9 cellular contexts compared by ENCODE assay signal in genomic region chr2:172094319-172095145, GRCh38. TPM values are rescaled to one million over a fixed set of nuclear protein-coding genes. Genes with fewer than 3 reads are reported as not detected.
DNase-seq lines count a peak whose midpoint lies in the region; ATAC-seq and TF ChIP-seq lines count a peak whose summit lies in the region.
"Had no signal": no experiment of that assay in that cellular context is flagged by ENCODE, and none has a peak within 500 bp of the region (broad histone marks: within the 10 kb centered on the region; RNA-seq: fewer than 3 reads in every experiment).

No MANE protein-coding gene starts in this region.

- no peak for ATAC-seq in stimulated activated effector memory CD8-positive, alpha-beta T cell treated with anti-CD3 and anti-CD28 coated beads, Interleukin-12 subunit alpha, Interleukin-12 subunit beta, amount 100 ng/mL, for 72 hours
- no peak for ATAC-seq in GM21390 (IDR thresholded peaks at IDR 0.05; ENCODE audit: unreplicated experiment)

- no peak overlapping the region for H3K27ac Mint-ChIP-seq in stimulated activated effector memory CD8-positive, alpha-beta T cell treated with anti-CD3 and anti-CD28 coated beads, Interleukin-12 subunit alpha, Interleukin-12 subunit beta, amount 100 ng/mL, for 72 hours
- H3K27ac Mint-ChIP-seq: memory B cell had no signal

- TF ChIP-seq CTCF in A673 (conservative IDR thresholded peaks at IDR 0.05; ENCODE audit: low read depth, low read length) (no peak), GM13976 (IDR thresholded peaks at IDR 0.05; ENCODE audit: borderline replicate concordance, control extremely low read depth, extremely low read depth, insufficient read depth, missing control alignments) (no peak), WERI-Rb-1 (IDR thresholded peaks at IDR 0.05; ENCODE audit: low read depth, low read length) (no peak), uterus (IDR thresholded peaks at IDR 0.05) (no peak)

- H3K4me3 Mint-ChIP-seq in stimulated activated effector memory CD8-positive, alpha-beta T cell treated with anti-CD3 and anti-CD28 coated beads, Interleukin-12 subunit alpha, Interleukin-12 subunit beta, amount 100 ng/mL, for 72 hours: peak overlapping the region; percentile 72

- DNase-seq in A673 (ENCODE audit: low spot score) (peak; percentile 82), GM13976 (ENCODE audit: low spot score) (peak; percentile 63), WERI-Rb-1 (no peak), hepatic stellate cell (ENCODE audit: low spot score) (peak; percentile 68), uterus (no peak), NCI-H2029 treated with DMSO at 0.1 percent for 48 hours (lab: John Stamatoyannopoulos, UW) (no peak)
- DNase-seq in stimulated activated effector memory CD8-positive, alpha-beta T cell treated with anti-CD3 and anti-CD28 coated beads, Interleukin-12 subunit alpha, Interleukin-12 subunit beta, amount 100 ng/mL, for 72 hours (ENCODE audit: low spot score in 2 of 2): peak in 1 of 2 donors; percentile 50

- no peaks in the 10 kb centered on the region for H3K36me3 Mint-ChIP-seq in stimulated activated effector memory CD8-positive, alpha-beta T cell treated with anti-CD3 and anti-CD28 coated beads, Interleukin-12 subunit alpha, Interleukin-12 subunit beta, amount 100 ng/mL, for 72 hours

- no peaks in the 10 kb centered on the region for H3K27me3 ChIP-seq in A673 (replicated peaks; ENCODE audit: insufficient read depth, low read depth, low read length, poor library complexity)
- H3K27me3 ChIP-seq in WERI-Rb-1 (ENCODE audit: insufficient read depth, low read depth, severe bottlenecking): peaks cover 93% of the 10 kb centered on the region
- peaks cover 88 to 98% of the 10 kb centered on the region in 2 donors for H3K27me3 ChIP-seq in uterus

- H3K9me3 Mint-ChIP-seq in stimulated activated effector memory CD8-positive, alpha-beta T cell treated with anti-CD3 and anti-CD28 coated beads, Interleukin-12 subunit alpha, Interleukin-12 subunit beta, amount 100 ng/mL, for 72 hours: no peaks in the 10 kb centered on the region

- POLR2A ChIA-PET in A673 (lab: Charles Lee; ENCODE audit: low non-redundant PET): no interaction called here

- H3K9me3 ChIP-seq in A673 (ENCODE audit: low read depth, low read length, poor library complexity, severe bottlenecking) (no peaks in the 10 kb centered on the region), WERI-Rb-1 (ENCODE audit: severe bottlenecking) (no peaks in the 10 kb centered on the region), uterus (no peaks in the 10 kb centered on the region)

- H3K27ac ChIP-seq in A673 (ENCODE audit: low read depth, low read length, poor library complexity, severe bottlenecking) (peak overlapping the region; percentile 96), WERI-Rb-1 (no peak overlapping the region), uterus (no peak overlapping the region)

- H3K36me3 ChIP-seq in A673 (ENCODE audit: insufficient read depth, low read length, poor library complexity, severe bottlenecking) (no peaks in the 10 kb centered on the region), WERI-Rb-1 (no peaks in the 10 kb centered on the region), uterus (no peaks in the 10 kb centered on the region)

- in situ Hi-C loops in GM13976 (cut with MboI; ENCODE audit: low sequenced_read_pairs, unreplicated experiment): loop anchor here (25.0 kb wide), 2 partner anchors 1282 to 1382 kb away; partner anchors contain the start of genes GAD1 and SP5

- BruUV-seq in A673 (replicated peaks; lab: Mats Ljungman, UMichigan): no TSS peak

- H3K4me3 ChIP-seq in A673 (ENCODE audit: low read depth, low read length, poor library complexity, severe bottlenecking) (peak overlapping the region; percentile 69), WERI-Rb-1 (ENCODE audit: low read depth, low read length) (peak overlapping the region; percentile 47), uterus (peak overlapping the region in 1 of 2 donors; percentile 25)

- peaks cover 43% of the 10 kb centered on the region for H3K4me1 Mint-ChIP-seq in stimulated activated effector memory CD8-positive, alpha-beta T cell treated with anti-CD3 and anti-CD28 coated beads, Interleukin-12 subunit alpha, Interleukin-12 subunit beta, amount 100 ng/mL, for 72 hours

- intact Hi-C loops in A673 (cut with micrococcal nuclease; ENCODE audit: unreplicated experiment) (loop anchor here (5.0 kb wide), 2 partner anchors 57 to 92 kb away; no protein-coding TSS in a partner anchor), uterus (cut with DNase I; ENCODE audit: low total_unique reads) (no loop called here)

- H3K4me1 ChIP-seq in A673 (ENCODE audit: insufficient read depth, low read length, poor library complexity, severe bottlenecking): peaks cover 56% of the 10 kb centered on the region
- H3K4me1 ChIP-seq in uterus: peaks cover 0 to 20% of the 10 kb centered on the region in 2 donors

- no peak for TF ChIP-seq POLR2A in uterus (IDR thresholded peaks at IDR 0.05)

- CTCF ChIA-PET in A673 (lab: Charles Lee): interaction anchor here (1.2 kb wide), 1 partner anchor 12 kb away, joined by 8 read pairs; no protein-coding TSS in a partner anchor

RNA-seq across cellular contexts. Expression of gene DLX2, which starts 8.2 kb away (rescaled TPM):
- total RNA-seq in A673 (2021) (18.3 and 20.4 TPM in 2 replicates), uterus (not detected)

RNA-seq across cellular contexts. Expression of gene DLX1, which starts 9.2 kb away (rescaled TPM):
- total RNA-seq in A673 (2021): 28.9 and 33.2 TPM in 2 replicates
- under 1 TPM in 1 of 4 donors, not detected in 3; 0.14 TPM for total RNA-seq in uterus

Comparison
In these comparisons a context has a peak if more than half of its experiments do, and no peak if none do; other contexts are left out.
1. DNase-seq: peak in A673 (single experiment), GM13976 (single experiment) and hepatic stellate cell (single experiment); none in WERI-Rb-1 (single experiment), uterus (0 of 2) and NCI-H2029 treated with DMSO at 0.1 percent for 48 hours (single experiment).
2. RNA of gene DLX2, which starts 8.2 kb away (total RNA-seq): 18.3 to 20.4 TPM in A673; not detected in uterus; every median in the first group is over 10 times any median in the second.
3. RNA of gene DLX1, which starts 9.2 kb away (total RNA-seq): 28.9 to 33.2 TPM in A673; 0.14 TPM in uterus; every median in the first group is over 10 times any median in the second.